Comparison of ENCODE assay signal across 1 cellular context in genomic region chr15:90825115-90825899, GRCh38. TPM values are rescaled to one million over a fixed set of nuclear protein-coding genes. Genes with fewer than 3 reads are reported as not detected.
"Had no signal": no experiment of that assay in that cellular context is flagged by ENCODE, and none has a peak within 500 bp of the region (broad histone marks: within the 10 kb centered on the region; RNA-seq: fewer than 3 reads in every experiment).

No MANE protein-coding gene starts in this region.

RNA-seq across cellular contexts. Expression of gene FES, which starts 59.0 kb away (rescaled TPM):
- polyA plus RNA-seq: naive thymus-derived CD4-positive, alpha-beta T cell had no signal
